Comparison of ENCODE assay signal across 24 cellular contexts in genomic region chr1:107664882-107665871, GRCh38.
DNase-seq lines count a peak whose midpoint lies in the region; ATAC-seq lines count a peak whose summit lies in the region.
"Had no signal": no experiment of that assay in that cellular context is flagged by ENCODE, and none has a peak within 500 bp of the region (broad histone marks: within the 10 kb centered on the region; RNA-seq: fewer than 3 reads in every experiment).

No MANE protein-coding gene starts in this region.

- H3K27me3 Mint-ChIP-seq in T-helper 2 cell treated with Interferon-gamma antibody and Interleukin-4, amounts not matched to agents 5 μg/mL and 100 μg/mL, for 36 hours (ENCODE audit: low read depth) = no peaks in the 10 kb centered on the region
- H3K27me3 Mint-ChIP-seq: activated CD8-positive, alpha-beta T cell treated with anti-CD3 and anti-CD28 coated beads for 36 hours; memory B cell had no signal

- in situ Hi-C loops in Caki2 (cut with HindIII; ENCODE audit: low pct_unique_long_range_greater_than_20kb, low sequenced_read_pairs) = no loop called here

- H3K36me3 Mint-ChIP-seq in T-helper 2 cell treated with Interferon-gamma antibody and Interleukin-4, amounts not matched to agents 5 μg/mL and 100 μg/mL, for 36 hours (ENCODE audit: low read depth) = no peaks in the 10 kb centered on the region
- H3K36me3 Mint-ChIP-seq: activated naive CD4-positive, alpha-beta T cell treated with anti-CD3 and anti-CD28 coated beads, Interleukin-2, amount 50 U/mL, for 72 hours had no signal

- H3K4me1 Mint-ChIP-seq in T-helper 2 cell treated with Interferon-gamma antibody and Interleukin-4, amounts not matched to agents 5 μg/mL and 100 μg/mL, for 36 hours (ENCODE audit: low read depth) = no peaks in the 10 kb centered on the region
- H3K4me1 Mint-ChIP-seq: GM23338, memory B cell had no signal

- no peaks in the 10 kb centered on the region for H3K9me3 Mint-ChIP-seq in T-helper 2 cell treated with Interferon-gamma antibody and Interleukin-4, amounts not matched to agents 5 μg/mL and 100 μg/mL, for 36 hours
- H3K9me3 Mint-ChIP-seq: activated CD8-positive, alpha-beta T cell treated with anti-CD3 and anti-CD28 coated beads for 36 hours; activated naive CD4-positive, alpha-beta T cell treated with anti-CD3 and anti-CD28 coated beads, Interleukin-2, amount 50 U/mL, for 72 hours; GM23338; memory B cell; T-helper 1 cell treated with Interleukin-12 subunit alpha and Interleukin-12 subunit beta and Interleukin-4 antibody, amounts not matched to agents 30 μg/mL and 1 μg/mL, for 36 hours had no signal

- ATAC-seq in left colon = peak; percentile 45
- ATAC-seq: activated CD8-positive, alpha-beta T cell treated with anti-CD3 and anti-CD28 coated beads for 36 hours; activated naive CD4-positive, alpha-beta T cell treated with anti-CD3 and anti-CD28 coated beads, Interleukin-2, amount 50 U/mL, for 72 hours; GM23338; heart right ventricle; left lobe of liver had no signal

- no peak overlapping the region for H3K4me3 Mint-ChIP-seq in T-helper 2 cell treated with Interferon-gamma antibody and Interleukin-4, amounts not matched to agents 5 μg/mL and 100 μg/mL, for 36 hours
- H3K4me3 Mint-ChIP-seq: activated CD8-positive, alpha-beta T cell treated with anti-CD3 and anti-CD28 coated beads for 36 hours; GM23338; memory B cell; T-helper 1 cell treated with Interleukin-12 subunit alpha and Interleukin-12 subunit beta and Interleukin-4 antibody, amounts not matched to agents 30 μg/mL and 1 μg/mL, for 36 hours had no signal

- no peak overlapping the region for H3K27ac Mint-ChIP-seq in T-helper 2 cell treated with Interferon-gamma antibody and Interleukin-4, amounts not matched to agents 5 μg/mL and 100 μg/mL, for 36 hours
- H3K27ac Mint-ChIP-seq: activated CD8-positive, alpha-beta T cell treated with anti-CD3 and anti-CD28 coated beads for 36 hours; activated naive CD4-positive, alpha-beta T cell treated with anti-CD3 and anti-CD28 coated beads, Interleukin-2, amount 50 U/mL, for 72 hours; GM23338; memory B cell; T-helper 1 cell treated with Interleukin-12 subunit alpha and Interleukin-12 subunit beta and Interleukin-4 antibody, amounts not matched to agents 30 μg/mL and 1 μg/mL, for 36 hours had no signal

- intact Hi-C loops in left colon (cut with DNase I, micrococcal nuclease) = no loop called here

- DNase-seq in Caki2 (ENCODE audit: low read depth) = peak; percentile 82
- DNase-seq in SK-N-DZ (ENCODE audit: low spot score) = peak; percentile 88
- DNase-seq in left colon = no peak
- DNase-seq in renal cortical epithelial cell (ENCODE audit: low read depth) = peak; percentile 95
- DNase-seq in KG1 (lab: John Stamatoyannopoulos, UW) = no peak
- no peak for DNase-seq in NCI-H748 (lab: John Stamatoyannopoulos, UW; ENCODE audit: unreplicated experiment)
- DNase-seq in T-helper 2 cell treated with Interferon-gamma antibody and Interleukin-4, amounts not matched to agents 5 μg/mL and 100 μg/mL, for 36 hours (ENCODE audit: low spot score) = no peak
- DNase-seq in NCI-H774 (lab: John Stamatoyannopoulos, UW) = no peak
- DNase-seq: activated CD8-positive, alpha-beta T cell treated with anti-CD3 and anti-CD28 coated beads for 36 hours; BE2C; DND-41; effector memory CD4-positive, alpha-beta T cell; heart right ventricle; IMR-90; NCI-H1048; NCI-H187 treated with DMSO at 0.1 percent for 48 hours; NCI-H748 treated with DMSO at 0.1 percent for 48 hours; stimulated activated CD4-positive, alpha-beta T cell treated with anti-CD3 and anti-CD28 coated beads, Interleukin-1b, Interleukin-23, amount 100 ng/mL, for 48 hours; upper lobe of left lung had no signal

Comparison
In these comparisons a context has a peak if more than half of its experiments do, and no peak if none do; other contexts are left out.
1. DNase-seq: peak in Caki2 (single experiment), SK-N-DZ (single experiment) and renal cortical epithelial cell (single experiment); none in left colon (0 of 2), KG1 (single experiment), NCI-H748 (single experiment), T-helper 2 cell treated with Interferon-gamma antibody and Interleukin-4, amounts not matched to agents 5 μg/mL and 100 μg/mL, for 36 hours (single experiment) and NCI-H774 (single experiment).